In the genomic region with DNA sequence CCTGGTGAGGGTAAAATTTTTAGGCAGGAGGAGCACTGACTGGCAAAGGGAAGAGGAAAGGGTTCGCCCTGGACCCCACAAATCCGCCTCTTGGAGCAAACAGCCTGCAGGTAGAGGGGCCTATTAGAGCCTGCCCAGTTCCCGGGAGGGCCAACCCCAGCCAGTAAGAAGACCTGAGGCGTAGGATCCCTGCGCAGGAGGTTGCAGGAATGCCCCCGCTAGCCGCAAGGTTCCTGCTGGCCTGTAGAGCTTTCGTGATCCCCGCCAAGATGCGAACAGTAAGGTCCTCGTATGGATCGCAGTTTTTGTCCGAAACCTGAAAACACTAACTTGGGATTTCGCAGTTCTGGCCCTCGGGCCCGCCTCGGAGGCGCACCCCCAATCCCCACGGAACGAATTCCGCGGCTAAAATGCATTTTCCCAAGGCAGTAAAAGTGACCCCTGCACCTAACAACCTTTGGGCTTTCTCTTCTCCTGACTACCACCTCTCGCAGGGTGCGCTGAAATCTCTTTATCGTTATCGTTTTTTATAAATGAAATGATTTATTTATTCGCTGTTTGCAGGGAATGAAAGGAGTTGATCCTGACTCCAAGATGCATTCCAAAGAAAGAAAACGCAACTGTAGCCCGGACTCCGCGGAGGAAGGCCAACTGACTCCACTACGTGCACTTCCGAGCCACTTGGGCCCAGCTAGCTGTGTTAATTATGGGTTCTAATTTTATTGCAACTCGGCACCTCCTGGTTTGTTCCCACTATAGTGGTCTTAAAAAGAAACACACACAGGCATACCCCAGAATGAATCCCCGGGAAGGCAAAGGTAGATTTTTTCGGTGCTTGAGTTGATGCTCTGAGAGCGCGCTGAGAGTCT, we compare ENCODE assay signal across 14 cellular contexts. TPM values are rescaled to one million over a fixed set of nuclear protein-coding genes. Genes with fewer than 3 reads are reported as not detected.
"Had no signal": no experiment of that assay in that cellular context is flagged by ENCODE, and none has a peak within 500 bp of the region (broad histone marks: within the 10 kb centered on the region; RNA-seq: fewer than 3 reads in every experiment).

No MANE protein-coding gene starts in this region.

- DNase-seq: activated CD4-positive, alpha-beta memory T cell treated with anti-CD3 and anti-CD28 coated beads for 36 hours; activated CD4-positive, alpha-beta T cell treated with anti-CD3 and anti-CD28 coated beads for 1 hour; activated CD8-positive, alpha-beta memory T cell treated with anti-CD3 and anti-CD28 coated beads, Interleukin-2, amount 10 ng/mL, durations not matched to agents 7 days and 5 days; activated naive CD4-positive, alpha-beta T cell treated with anti-CD3 and anti-CD28 coated beads for 36 hours; activated T-cell treated with anti-CD3 and anti-CD28 coated beads, Interleukin-2, amount 50 U/mL, for 1 hour; erythroblast; kidney glomerular epithelial cell; ovary; stimulated activated naive CD4-positive, alpha-beta T cell; T-helper 9 cell; transverse colon had no signal

- ATAC-seq: activated CD8-positive, alpha-beta memory T cell treated with anti-CD3 and anti-CD28 coated beads, Interleukin-2, amount 10 ng/mL, durations not matched to agents 7 days and 5 days had no signal

- H3K36me3 ChIP-seq: ovary, transverse colon had no signal

- H3K4me3 ChIP-seq: ovary, transverse colon had no signal

RNA-seq across cellular contexts. Expression of a gene that starts 7.2 kb away (rescaled TPM):
- total RNA-seq: activated CD4-positive, alpha-beta memory T cell treated with anti-CD3 and anti-CD28 coated beads for 36 hours; activated CD8-positive, alpha-beta memory T cell treated with anti-CD3 and anti-CD28 coated beads, Interleukin-2, amount 10 ng/mL, durations not matched to agents 7 days and 5 days; activated naive CD4-positive, alpha-beta T cell treated with anti-CD3 and anti-CD28 coated beads for 36 hours; activated T-helper 2 cell treated with anti-CD3 and anti-CD28 coated beads, Interferon-gamma antibody, Interleukin-2, Interleukin-4, amounts not matched to agents 10 μg/mL and 5 μg/mL and 100 μg/mL, durations not matched to agents 14 hours and 24 hours and 36 hours; dermis microvascular lymphatic vessel endothelial cell; liver; ovary had no signal
